ENCODE assay signal across 1 cellular context in genomic region chr12:53803703-53804102, GRCh38.
TF ChIP-seq lines count a peak whose summit lies in the region.

No MANE protein-coding gene starts in this region.

TF ChIP-seq in A549, 52 proteins besides CTCF, POLR2A, EP300 and RAD21 (continued from another document):
- TF ChIP-seq ELK1 (IDR thresholded peaks at IDR 0.05; ENCODE audit: low read depth, low read length): no peak
